7 cellular contexts compared by ENCODE assay signal in the genomic region with DNA sequence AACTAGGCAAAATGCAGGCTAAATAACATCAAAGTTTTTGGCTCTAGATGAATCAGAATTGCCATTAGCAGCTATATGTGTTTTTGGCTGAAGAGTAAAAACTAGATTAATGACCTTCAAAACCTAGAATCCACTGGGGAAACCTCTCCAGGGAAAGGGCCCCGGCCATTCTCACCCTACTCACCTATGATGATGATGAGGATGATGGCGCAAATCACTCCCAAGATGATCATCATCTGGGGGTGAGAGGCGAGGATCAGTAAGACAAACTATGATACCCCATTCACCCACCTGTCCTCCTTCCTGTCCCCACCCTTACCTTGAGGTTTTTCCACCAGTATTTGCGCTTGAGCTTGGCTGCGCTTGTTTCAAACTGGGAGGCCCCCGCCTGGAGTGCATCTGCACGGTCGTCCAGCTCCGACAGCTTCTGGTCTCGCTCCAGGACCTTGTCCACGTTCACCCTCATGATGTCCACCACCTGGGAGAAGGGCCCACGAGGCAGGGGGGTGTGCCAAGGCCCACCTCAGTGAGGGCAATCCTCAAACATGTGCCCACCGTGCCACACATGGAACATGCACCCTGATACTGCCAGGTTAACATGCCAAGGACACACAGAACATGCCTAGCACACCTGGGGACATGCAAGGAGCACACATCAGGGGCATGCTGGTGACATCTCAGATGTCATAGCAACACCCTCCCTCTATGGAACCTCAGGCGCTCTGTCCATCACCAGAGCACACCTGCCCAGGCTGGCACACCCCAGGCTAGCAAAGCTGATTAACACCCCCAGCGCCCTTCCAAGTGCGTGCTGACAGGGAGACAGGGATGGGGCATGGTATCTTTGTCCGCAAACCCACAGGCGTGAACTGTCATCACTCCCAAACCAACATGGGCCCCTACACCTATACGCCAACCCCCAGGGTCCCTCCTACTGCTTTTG. TPM values are rescaled to one million over a fixed set of nuclear protein-coding genes. Genes with fewer than 3 reads are reported as not detected.
DNase-seq lines count a peak whose midpoint lies in the region; ATAC-seq and TF ChIP-seq lines count a peak whose summit lies in the region.
"Had no signal": no experiment of that assay in that cellular context is flagged by ENCODE, and none has a peak within 500 bp of the region (broad histone marks: within the 10 kb centered on the region; RNA-seq: fewer than 3 reads in every experiment).

No MANE protein-coding gene starts in this region.

- peak overlapping the region; percentile 97 for H3K4me2 ChIP-seq in DND-41 (ENCODE audit: insufficient read depth, low read length)

- POLR2A ChIA-PET in activated naive CD8-positive, alpha-beta T cell treated with anti-CD3 and anti-CD28 coated beads, Interleukin-2, amount 10 ng/mL, durations not matched to agents 7 days and 5 days (lab: Charles Lee), result interaction anchor here (0.6 to 14.8 kb wide), 4 partner anchors 9 to 18 kb away, joined by 3 to 384 read pairs (median 4); a partner anchor contains a TSS

- no peak for TF ChIP-seq CTCF in DND-41 (IDR thresholded peaks at IDR 0.05; ENCODE audit: borderline replicate concordance, extremely low read depth, low read length, poor library complexity, severe bottlenecking)

- DNase-seq in DND-41 (no peak), left lobe of liver (ENCODE audit: low spot score) (no peak), NCI-H524 treated with DMSO at 0.1 percent for 48 hours (lab: John Stamatoyannopoulos, UW) (no peak)
- DNase-seq in activated naive CD8-positive, alpha-beta T cell treated with anti-CD3 and anti-CD28 coated beads, Interleukin-2, amount 10 ng/mL, durations not matched to agents 7 days and 5 days, result no peak

- ATAC-seq in DND-41 (ENCODE audit: insufficient read depth, low read depth) (no peak), left lobe of liver (no peak), GM21619 (IDR thresholded peaks at IDR 0.05; ENCODE audit: unreplicated experiment) (no peak)
- ATAC-seq in activated naive CD8-positive, alpha-beta T cell treated with anti-CD3 and anti-CD28 coated beads, Interleukin-2, amount 10 ng/mL, durations not matched to agents 7 days and 5 days (ENCODE audit: low read depth), result no peak

- peak overlapping the region; percentile 86 for H3K27ac Mint-ChIP-seq in activated naive CD8-positive, alpha-beta T cell treated with anti-CD3 and anti-CD28 coated beads, Interleukin-2, amount 10 ng/mL, durations not matched to agents 7 days and 5 days

- H3K36me3 ChIP-seq in DND-41 (ENCODE audit: insufficient read depth, low read length), result peaks cover 39% of the 10 kb centered on the region

- H3K79me2 ChIP-seq in DND-41 (ENCODE audit: insufficient read depth, low read length), result peaks cover 41% of the 10 kb centered on the region

- H3K4me3 ChIP-seq in DND-41 (ENCODE audit: low read depth in 1 of 2, low read length in 2 of 2) (peak overlapping the region; percentile 99; a peak in 3 of 4 replicates), mononuclear cell (ENCODE audit: low read length) (peak overlapping the region; percentile 96)

- peaks cover 23% of the 10 kb centered on the region for H3K36me3 Mint-ChIP-seq in activated naive CD8-positive, alpha-beta T cell treated with anti-CD3 and anti-CD28 coated beads, Interleukin-2, amount 10 ng/mL, durations not matched to agents 7 days and 5 days

- H3K4me1 Mint-ChIP-seq in activated naive CD8-positive, alpha-beta T cell treated with anti-CD3 and anti-CD28 coated beads, Interleukin-2, amount 10 ng/mL, durations not matched to agents 7 days and 5 days, result peaks cover 45% of the 10 kb centered on the region

- no peak overlapping the region for H2AFZ ChIP-seq in DND-41 (ENCODE audit: low read depth, low read length)

- peaks cover 26% of the 10 kb centered on the region for H4K20me1 ChIP-seq in DND-41 (ENCODE audit: insufficient read depth, low read length)

- H3K4me1 ChIP-seq in DND-41 (ENCODE audit: insufficient read depth, low read length) (peaks cover 73% of the 10 kb centered on the region), mononuclear cell (ENCODE audit: insufficient read depth, low read length) (peaks cover 76% of the 10 kb centered on the region)

- H3K27ac ChIP-seq in DND-41 (ENCODE audit: low read length), result peak overlapping the region; percentile 94

- H3K9ac ChIP-seq in DND-41 (ENCODE audit: low read depth, low read length), result peak overlapping the region; percentile 100

- no peaks in the 10 kb centered on the region for H3K9me3 Mint-ChIP-seq in activated naive CD8-positive, alpha-beta T cell treated with anti-CD3 and anti-CD28 coated beads, Interleukin-2, amount 10 ng/mL, durations not matched to agents 7 days and 5 days

- H3K4me3 Mint-ChIP-seq in activated naive CD8-positive, alpha-beta T cell treated with anti-CD3 and anti-CD28 coated beads, Interleukin-2, amount 10 ng/mL, durations not matched to agents 7 days and 5 days, result peak overlapping the region; percentile 87

- H3K27me3 ChIP-seq in DND-41 (ENCODE audit: insufficient read depth, low read length, poor library complexity) (no peaks in the 10 kb centered on the region), mononuclear cell (ENCODE audit: insufficient read depth, low read length) (no peaks in the 10 kb centered on the region)

- H3K9me3 ChIP-seq in DND-41 (ENCODE audit: insufficient read depth, low read length, severe bottlenecking) (no peaks in the 10 kb centered on the region), mononuclear cell (ENCODE audit: low read depth, low read length) (no peaks in the 10 kb centered on the region)

- no peaks in the 10 kb centered on the region for H3K27me3 Mint-ChIP-seq in activated naive CD8-positive, alpha-beta T cell treated with anti-CD3 and anti-CD28 coated beads, Interleukin-2, amount 10 ng/mL, durations not matched to agents 7 days and 5 days

RNA-seq across cellular contexts. Expression of a gene that starts 1.2 kb away (rescaled TPM):
- total RNA-seq in activated naive CD8-positive, alpha-beta T cell treated with anti-CD3 and anti-CD28 coated beads, Interleukin-2, amount 10 ng/mL, durations not matched to agents 7 days and 5 days, result 100 to 1,000 TPM; 116 to 118 TPM
- total RNA-seq in mononuclear cell, result 40.3 TPM
- total RNA-seq in left lobe of liver, result 18.1 TPM

RNA-seq across cellular contexts. Expression of a gene that starts 9.4 kb away (rescaled TPM):
- 10 to 100 TPM; 52.7 to 53.6 TPM for total RNA-seq in activated naive CD8-positive, alpha-beta T cell treated with anti-CD3 and anti-CD28 coated beads, Interleukin-2, amount 10 ng/mL, durations not matched to agents 7 days and 5 days
- total RNA-seq in mononuclear cell (250 TPM), left lobe of liver (108 TPM)

RNA-seq across cellular contexts. Expression of a gene that starts 14.6 kb away (rescaled TPM):
- 10 to 100 TPM; 39.5 to 46.4 TPM for total RNA-seq in activated naive CD8-positive, alpha-beta T cell treated with anti-CD3 and anti-CD28 coated beads, Interleukin-2, amount 10 ng/mL, durations not matched to agents 7 days and 5 days
- total RNA-seq in mononuclear cell (221 TPM), left lobe of liver (3.6 TPM)

RNA-seq across cellular contexts. Expression of a gene that starts 28.4 kb away (rescaled TPM):
- 10 to 100 TPM; 15.7 to 16.5 TPM for total RNA-seq in activated naive CD8-positive, alpha-beta T cell treated with anti-CD3 and anti-CD28 coated beads, Interleukin-2, amount 10 ng/mL, durations not matched to agents 7 days and 5 days
- 9.2 TPM for total RNA-seq in mononuclear cell
- 4.5 TPM for total RNA-seq in left lobe of liver

RNA-seq across cellular contexts. Expression of a gene that starts 37.7 kb away (rescaled TPM):
- under 1 TPM; 0.23 to 0.75 TPM for total RNA-seq in activated naive CD8-positive, alpha-beta T cell treated with anti-CD3 and anti-CD28 coated beads, Interleukin-2, amount 10 ng/mL, durations not matched to agents 7 days and 5 days
- total RNA-seq in mononuclear cell (not detected), left lobe of liver (not detected)
- total RNA-seq: left colon had no signal
